ENCODE assay signal across 8 cellular contexts in the genomic region with DNA sequence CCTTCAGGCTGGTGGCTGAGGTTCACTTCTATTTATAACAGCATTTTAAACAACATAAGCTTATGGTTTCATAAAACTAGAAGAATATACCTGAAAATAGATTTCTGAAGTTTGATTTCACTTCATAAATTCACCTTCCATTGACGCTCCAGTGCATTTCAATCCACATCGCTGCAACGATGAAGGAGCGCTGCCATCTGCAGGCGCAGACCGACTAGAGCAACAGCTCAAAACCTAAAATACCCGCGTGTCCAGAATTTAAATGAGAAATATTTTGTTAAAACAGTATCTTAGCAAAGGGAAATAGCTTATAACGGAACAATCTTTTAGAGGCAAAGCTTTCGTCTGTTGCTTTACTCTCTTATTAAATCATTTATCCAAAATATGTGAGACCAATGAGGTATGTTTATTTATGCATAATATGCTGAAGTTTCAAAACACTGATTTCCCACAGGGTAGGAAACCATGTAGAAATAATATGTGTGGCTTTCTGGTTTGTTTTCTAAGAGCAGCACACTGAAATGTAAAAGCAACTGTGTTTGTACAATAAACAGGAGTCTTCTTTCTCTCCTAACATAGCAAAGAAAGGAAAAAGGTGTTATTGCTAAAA.
A peak's percentile ranks its signal among the peaks of the same experiment; 100 is the strongest.
DNase-seq lines count a peak whose midpoint lies in the region; ATAC-seq and TF ChIP-seq lines count a peak whose summit lies in the region.

No MANE protein-coding gene starts in this region.

- no peak overlapping the region for H3K4me3 ChIP-seq in cardiac fibroblast (replicated peaks in 1 of 2; ENCODE audit: low read depth in 2 of 2, low read length in 2 of 2)
- H3K4me3 ChIP-seq in upper lobe of left lung = no peak overlapping the region

- TF ChIP-seq POLR2A in upper lobe of left lung (IDR thresholded peaks at IDR 0.05) = no peak

- no peaks in the 10 kb centered on the region for H3K9me3 ChIP-seq in upper lobe of left lung

- ATAC-seq in HG02678 (IDR thresholded peaks at IDR 0.05; ENCODE audit: unreplicated experiment) = no peak
- ATAC-seq in upper lobe of left lung (ENCODE audit: low FRiP score in 2 of 2) = no peak

- peak; percentile 61 for TF ChIP-seq CTCF in cardiac fibroblast (IDR thresholded peaks at IDR 0.05; ENCODE audit: low read depth, low read length)
- TF ChIP-seq CTCF in upper lobe of left lung (IDR thresholded peaks at IDR 0.05) = peak in 2 of 6 experiments; percentile 16 to 30

- H3K27ac ChIP-seq in upper lobe of left lung = no peak overlapping the region

- DNase-seq in COLO668 (lab: John Stamatoyannopoulos, UW; ENCODE audit: unreplicated experiment) (peak; percentile 50), NAMALWA (ENCODE audit: low spot score) (peak; percentile 37), cardiac fibroblast (ENCODE audit: low read depth in 2 of 2) (peak; percentile 33 to 70), midbrain (lab: John Stamatoyannopoulos, UW) (peak; percentile 32), KG1 (lab: John Stamatoyannopoulos, UW) (no peak), upper lobe of left lung (no peak), activated gamma-delta T cell treated with Interleukin-2 at 50 U/mL for 16 hours (no peak)

- no peaks in the 10 kb centered on the region for H3K27me3 ChIP-seq in upper lobe of left lung

- no peak for TF ChIP-seq EP300 in upper lobe of left lung (IDR thresholded peaks at IDR 0.05)

- 36 to 43% methylated on average over 10 of the region's 10 CpGs for WGBS in upper lobe of left lung, 2 donors

- no peaks in the 10 kb centered on the region for H3K36me3 ChIP-seq in upper lobe of left lung

- H3K4me1 ChIP-seq in upper lobe of left lung = no peaks in the 10 kb centered on the region

Comparison
In these comparisons a context has a peak if more than half of its experiments do, and no peak if none do; other contexts are left out.
1. DNase-seq: peak in COLO668 (single experiment), NAMALWA (single experiment), cardiac fibroblast (2 of 2) and midbrain (single experiment); none in KG1 (single experiment), upper lobe of left lung (0 of 2) and activated gamma-delta T cell treated with Interleukin-2 at 50 U/mL for 16 hours (single experiment).